8 cellular contexts compared by ENCODE assay signal in genomic region chr1:35717911-35718476, GRCh38. TPM values are rescaled to one million over a fixed set of nuclear protein-coding genes. Genes with fewer than 3 reads are reported as not detected.
DNase-seq lines count a peak whose midpoint lies in the region; ATAC-seq and TF ChIP-seq lines count a peak whose summit lies in the region.

No MANE protein-coding gene starts in this region.

- CTCF ChIA-PET in activated CD8-positive, alpha-beta T cell treated with anti-CD3 and anti-CD28 coated beads, Interleukin-2, amount 10 ng/mL, durations not matched to agents 7 days and 5 days (lab: Charles Lee): interaction anchor here (0.7 to 7.5 kb wide), 8 partner anchors 9 to 153 kb away, joined by 3 to 118 read pairs (median 26); partner anchors contain the start of genes CLSPN and TFAP2E

- H4K91ac ChIP-seq in neuronal stem cell (ENCODE audit: low read depth, low read length, poor library complexity): no peak overlapping the region

- no peak overlapping the region for H2BK12ac ChIP-seq in neuronal stem cell (ENCODE audit: low read length)

- H3K4ac ChIP-seq in neuronal stem cell (ENCODE audit: low read length): no peak overlapping the region

- no CpG with 5 or more reads among the region's 10 CpGs for WGBS in neuronal stem cell (ENCODE audit: extremely low coverage in 2 of 2, insufficient read length in 2 of 2, insufficient replicate concordance in 1 of 2), 2 donors

- H3K4me3 Mint-ChIP-seq in activated CD8-positive, alpha-beta T cell treated with anti-CD3 and anti-CD28 coated beads, Interleukin-2, amount 10 ng/mL, durations not matched to agents 7 days and 5 days: peak overlapping the region; percentile 83

- peaks cover 35% of the 10 kb centered on the region for H3K4me1 Mint-ChIP-seq in activated CD8-positive, alpha-beta T cell treated with anti-CD3 and anti-CD28 coated beads, Interleukin-2, amount 10 ng/mL, durations not matched to agents 7 days and 5 days (ENCODE audit: low read depth)

- DNase-seq in Daoy (ENCODE audit: low read depth): peak; percentile 86
- DNase-seq in Karpas-422: no peak
- no peak for DNase-seq in activated CD8-positive, alpha-beta T cell treated with anti-CD3 and anti-CD28 coated beads, Interleukin-2, amount 10 ng/mL, durations not matched to agents 7 days and 5 days
- peak in 1 of 2 donors; percentile 28 for DNase-seq in foreskin keratinocyte
- DNase-seq in neuronal stem cell (ENCODE audit: low spot score): no peak
- DNase-seq in stimulated activated CD4-positive, alpha-beta T cell treated with anti-CD3 and anti-CD28 coated beads, Interleukin-4, amount 100 ng/mL, for 24 hours: no peak
- DNase-seq in 8988T: no peak
- no peak for DNase-seq in kidney glomerular epithelial cell (lab: John Stamatoyannopoulos, UW)

- no peak overlapping the region for H2BK5ac ChIP-seq in neuronal stem cell (ENCODE audit: low read length)

- peak overlapping the region; percentile 10 for H3K14ac ChIP-seq in neuronal stem cell (ENCODE audit: low read length)

- no peaks in the 10 kb centered on the region for H3K79me1 ChIP-seq in neuronal stem cell (ENCODE audit: low read depth, low read length)

- no peak overlapping the region for H3K23ac ChIP-seq in neuronal stem cell (ENCODE audit: low read depth, low read length, poor library complexity)

- peak overlapping the region; percentile 21; the same call in 1 of the 2 replicates for H3K27ac ChIP-seq in Karpas-422 (ENCODE audit: low read length)
- peak overlapping the region; percentile 61 for H3K27ac ChIP-seq in foreskin keratinocyte
- no peak overlapping the region for H3K27ac ChIP-seq in neuronal stem cell (replicated peaks; ENCODE audit: low read length)

- H3K36me3 ChIP-seq in Karpas-422 (ENCODE audit: insufficient read depth, low read length) (peaks cover 8% of the 10 kb centered on the region; the same call in 1 of the 2 replicates), neuronal stem cell (replicated peaks in 1 of 2; ENCODE audit: control insufficient read depth in 2 of 2, insufficient read depth in 2 of 2, low read length in 2 of 2) (peaks cover 10 to 15% of the 10 kb centered on the region in 2 donors)

- no peak for ATAC-seq in activated CD8-positive, alpha-beta T cell treated with anti-CD3 and anti-CD28 coated beads, Interleukin-2, amount 10 ng/mL, durations not matched to agents 7 days and 5 days
- ATAC-seq in foreskin keratinocyte: peak; percentile 2

- H2BK15ac ChIP-seq in neuronal stem cell (ENCODE audit: low read length): no peak overlapping the region

- peaks cover 12% of the 10 kb centered on the region; the same call in 1 of the 2 replicates for H3K79me2 ChIP-seq in Karpas-422 (ENCODE audit: low read length)

- H2AFZ ChIP-seq in Karpas-422 (ENCODE audit: low read length): peak overlapping the region; percentile 95; the same call in 1 of the 2 replicates
- no peak overlapping the region for H2AFZ ChIP-seq in neuronal stem cell (ENCODE audit: low read length)

- H3K4me2 ChIP-seq in Karpas-422 (ENCODE audit: low read depth, low read length, poor library complexity, severe bottlenecking) (peak overlapping the region; percentile 77), neuronal stem cell (ENCODE audit: insufficient read depth, low read length, poor library complexity, severe bottlenecking) (peak overlapping the region; percentile 87)

- H3K4me1 ChIP-seq in Karpas-422 (ENCODE audit: low read length): peaks cover 27% of the 10 kb centered on the region
- H3K4me1 ChIP-seq in foreskin keratinocyte: peaks cover 4% of the 10 kb centered on the region
- H3K4me1 ChIP-seq in neuronal stem cell (ENCODE audit: control insufficient read depth in 2 of 2, insufficient read depth in 1 of 2, low read depth in 1 of 2, low read length in 2 of 2): peaks cover 0 to 10% of the 10 kb centered on the region in 2 donors

- no peaks in the 10 kb centered on the region for H3K27me3 Mint-ChIP-seq in activated CD8-positive, alpha-beta T cell treated with anti-CD3 and anti-CD28 coated beads, Interleukin-2, amount 10 ng/mL, durations not matched to agents 7 days and 5 days (ENCODE audit: low read depth)

- no peaks in the 10 kb centered on the region for H4K20me1 ChIP-seq in Karpas-422 (ENCODE audit: insufficient read depth, low read depth, low read length)

- TF ChIP-seq CTCF in foreskin keratinocyte (conservative IDR thresholded peaks at IDR 0.05): no peak

- H3K9me2 ChIP-seq in Karpas-422 (replicated peaks; ENCODE audit: insufficient read depth, low read length): no peaks in the 10 kb centered on the region

- no peaks in the 10 kb centered on the region for H3K9me3 Mint-ChIP-seq in activated CD8-positive, alpha-beta T cell treated with anti-CD3 and anti-CD28 coated beads, Interleukin-2, amount 10 ng/mL, durations not matched to agents 7 days and 5 days (ENCODE audit: insufficient read depth)

- H3K27me3 ChIP-seq in Karpas-422 (ENCODE audit: low read length) (no peaks in the 10 kb centered on the region), foreskin keratinocyte (no peaks in the 10 kb centered on the region), neuronal stem cell (ENCODE audit: control insufficient read depth in 3 of 3, insufficient read depth in 3 of 3, low read depth in 1 of 3, low read length in 3 of 3) (no peaks in the 10 kb centered on the region)

- POLR2A ChIA-PET in activated CD8-positive, alpha-beta T cell treated with anti-CD3 and anti-CD28 coated beads, Interleukin-2, amount 10 ng/mL, durations not matched to agents 7 days and 5 days (lab: Charles Lee): interaction anchor here (1.4 kb wide), 1 partner anchor 11 kb away, joined by 3 read pairs; no protein-coding TSS in a partner anchor

- H4K8ac ChIP-seq in neuronal stem cell (ENCODE audit: low read depth, low read length): no peak overlapping the region

- H2BK120ac ChIP-seq in neuronal stem cell (ENCODE audit: low read depth, low read length): no peak overlapping the region

- H3K36me3 Mint-ChIP-seq in activated CD8-positive, alpha-beta T cell treated with anti-CD3 and anti-CD28 coated beads, Interleukin-2, amount 10 ng/mL, durations not matched to agents 7 days and 5 days (ENCODE audit: low read depth): peaks cover 18% of the 10 kb centered on the region

- peak overlapping the region; percentile 3 for H3K27ac Mint-ChIP-seq in activated CD8-positive, alpha-beta T cell treated with anti-CD3 and anti-CD28 coated beads, Interleukin-2, amount 10 ng/mL, durations not matched to agents 7 days and 5 days

- H2AK5ac ChIP-seq in neuronal stem cell (ENCODE audit: low read depth, low read length): no peak overlapping the region

- peak overlapping the region; percentile 91 for H3K18ac ChIP-seq in neuronal stem cell (ENCODE audit: low read length)

- H3K4me3 ChIP-seq in Karpas-422 (ENCODE audit: low read length) (peak overlapping the region; percentile 75), neuronal stem cell (ENCODE audit: low read length in 2 of 2) (peak overlapping the region in 1 of 2 donors; percentile 80)

- H3K9me3 ChIP-seq in Karpas-422 (ENCODE audit: low read length) (no peaks in the 10 kb centered on the region), neuronal stem cell (replicated peaks in 1 of 2; ENCODE audit: control insufficient read depth in 2 of 2, insufficient read depth in 1 of 2, low read depth in 1 of 2, low read length in 2 of 2) (no peaks in the 10 kb centered on the region)

- peak overlapping the region; percentile 77 for H3K9ac ChIP-seq in Karpas-422 (ENCODE audit: low read length)
- H3K9ac ChIP-seq in neuronal stem cell (ENCODE audit: low read depth, low read length, poor library complexity): peak overlapping the region; percentile 68

RNA-seq across cellular contexts. Expression of gene C1orf216, which starts 0.7 kb away (rescaled TPM):
- total RNA-seq in Daoy (2014; rRNA removed; shearing (Covaris generic)): 18.6 and 21.2 TPM in 2 replicates
- total RNA-seq in Karpas-422 (2014; rRNA removed; shearing (Covaris generic); ENCODE audit: low replicate concordance): 3.9 and 9.8 TPM in 2 replicates
- total RNA-seq in activated CD8-positive, alpha-beta T cell treated with anti-CD3 and anti-CD28 coated beads, Interleukin-2, amount 10 ng/mL, durations not matched to agents 7 days and 5 days: 10 to 100 TPM; 16.7 to 17.2 TPM
- total RNA-seq in foreskin keratinocyte: 8.6 and 10.0 TPM in 2 replicates
- polyA plus RNA-seq in foreskin keratinocyte: 6.2 and 6.9 TPM in 2 replicates
- polyA plus RNA-seq in neuronal stem cell (2013, experiment 1 of 2): 3.2 TPM
- polyA plus RNA-seq in neuronal stem cell (2013, experiment 2 of 2): 3.1 TPM

RNA-seq across cellular contexts. Expression of gene CLSPN, which starts 51.8 kb away (rescaled TPM):
- total RNA-seq in Daoy (2014; rRNA removed; shearing (Covaris generic)): 35.2 and 44.7 TPM in 2 replicates
- 7.0 and 13.8 TPM in 2 replicates for total RNA-seq in Karpas-422 (2014; rRNA removed; shearing (Covaris generic); ENCODE audit: low replicate concordance)
- 10 to 100 TPM; 88.8 to 89.7 TPM for total RNA-seq in activated CD8-positive, alpha-beta T cell treated with anti-CD3 and anti-CD28 coated beads, Interleukin-2, amount 10 ng/mL, durations not matched to agents 7 days and 5 days
- total RNA-seq in foreskin keratinocyte: 37.4 and 45.6 TPM in 2 replicates
- 3.5 and 5.0 TPM in 2 replicates for polyA plus RNA-seq in foreskin keratinocyte
- 24.0 TPM for polyA plus RNA-seq in neuronal stem cell (2013, experiment 1 of 2)
- 25.4 TPM for polyA plus RNA-seq in neuronal stem cell (2013, experiment 2 of 2)
